Comparison of ENCODE assay signal across 5 cellular contexts in genomic region chr1:54811066-54811465, GRCh38. TPM values are rescaled to one million over a fixed set of nuclear protein-coding genes. Genes with fewer than 3 reads are reported as not detected.
"Had no signal": no experiment of that assay in that cellular context is flagged by ENCODE, and none has a peak within 500 bp of the region (broad histone marks: within the 10 kb centered on the region; RNA-seq: fewer than 3 reads in every experiment).

No MANE protein-coding gene starts in this region.

- H3K36me3 ChIP-seq: heart right ventricle, neutrophil, SJSA1, upper lobe of right lung had no signal

- H3K9me3 ChIP-seq: body of pancreas, heart right ventricle, neutrophil, SJSA1, upper lobe of right lung had no signal

- H3K27ac ChIP-seq: body of pancreas, heart right ventricle, neutrophil, SJSA1, upper lobe of right lung had no signal

- H3K4me3 ChIP-seq: body of pancreas, heart right ventricle, SJSA1, upper lobe of right lung had no signal

- H3K4me1 ChIP-seq: body of pancreas, upper lobe of right lung had no signal

- H3K27me3 ChIP-seq: body of pancreas, neutrophil, SJSA1, upper lobe of right lung had no signal

RNA-seq across cellular contexts. Expression of gene TTC22, which starts 9.9 kb away (rescaled TPM):
- total RNA-seq: SJSA1 had no signal
